Comparison of ENCODE assay signal across 8 cellular contexts in genomic region chr16:66961065-66961744, GRCh38. TPM values are rescaled to one million over a fixed set of nuclear protein-coding genes. Genes with fewer than 3 reads are reported as not detected.
A peak's percentile ranks its signal among the peaks of the same experiment; 100 is the strongest.
DNase-seq lines count a peak whose midpoint lies in the region; ATAC-seq and TF ChIP-seq lines count a peak whose summit lies in the region.

TSS of gene CES3 (plus strand) at chr16:66961266. CDS start at chr16:66961308, 42 bp downstream.

- POLR2A ChIA-PET in OCI-LY7 (lab: Charles Lee) = interaction anchor here (0.5 kb wide), 1 partner anchor 67 kb away, joined by 4 read pairs; no protein-coding TSS in a partner anchor

- no peaks in the 10 kb centered on the region for H3K36me3 ChIP-seq in OCI-LY7 (ENCODE audit: insufficient read depth, low read length)
- no peaks in the 10 kb centered on the region for H3K36me3 ChIP-seq in gastroesophageal sphincter

- H3K27me3 Mint-ChIP-seq in CD14-positive monocyte (ENCODE audit: low read depth in 3 of 3) (peaks cover 3 to 6% (median 4%) of the 10 kb centered on the region in 3 donors), osteocyte (ENCODE audit: unreplicated experiment) (peaks cover 32% of the 10 kb centered on the region)

- H3K36me3 Mint-ChIP-seq in CD14-positive monocyte (no peaks in the 10 kb centered on the region), osteocyte (ENCODE audit: unreplicated experiment) (no peaks in the 10 kb centered on the region)

- H3K4me1 ChIP-seq in OCI-LY7 (ENCODE audit: insufficient read depth, low read length, poor library complexity, severe bottlenecking) = peaks cover 4% of the 10 kb centered on the region
- H3K4me1 ChIP-seq in gastroesophageal sphincter = no peaks in the 10 kb centered on the region

- DNase-seq in CD14-positive monocyte (ENCODE audit: low spot score) (no peak), HT1080 (ENCODE audit: low read depth) (peak; percentile 76), OCI-LY7 (ENCODE audit: low spot score) (peak; percentile 80), osteocyte (ENCODE audit: extremely low spot score, unreplicated experiment) (no peak), middle frontal gyrus (ENCODE audit: extremely low spot score, low spot score) (no peak)
- DNase-seq in activated T-cell treated with anti-CD3 and anti-CD28 coated beads, Interleukin-2, amount 50 U/mL, for 48 hours = peak; percentile 75 to 82

- peak; percentile 91 for ATAC-seq in GM19043 (IDR thresholded peaks at IDR 0.05; ENCODE audit: low read depth, unreplicated experiment)
- peak; percentile 65 for ATAC-seq in gastroesophageal sphincter

- 68 to 94% methylated on average over 3 to 7 of the region's 16 CpGs for WGBS in gastroesophageal sphincter (ENCODE audit: low coverage in 1 of 2), 2 donors

- peaks cover 19% of the 10 kb centered on the region for H3K27me3 ChIP-seq in gastroesophageal sphincter

- H3K27ac Mint-ChIP-seq in CD14-positive monocyte (peak within 1 kb of the TSS; percentile 72 to 93 (median 86)), osteocyte (ENCODE audit: unreplicated experiment) (no peak within 1 kb of the TSS)

- intact Hi-C loops in CD14-positive monocyte (cut with micrococcal nuclease) = no loop called here
- intact Hi-C loops in OCI-LY7 (cut with micrococcal nuclease; ENCODE audit: unreplicated experiment) = no loop called here

- no peaks in the 10 kb centered on the region for H4K20me1 ChIP-seq in OCI-LY7 (ENCODE audit: insufficient read depth, low read length)

- no peak for TF ChIP-seq EP300 in gastroesophageal sphincter (IDR thresholded peaks at IDR 0.05)

- H3K9me3 Mint-ChIP-seq in CD14-positive monocyte (no peaks in the 10 kb centered on the region), osteocyte (ENCODE audit: unreplicated experiment) (no peaks in the 10 kb centered on the region)

- TF ChIP-seq CTCF in CD14-positive monocyte (IDR thresholded peaks at IDR 0.05) (peak; percentile 80), OCI-LY7 (conservative IDR thresholded peaks at IDR 0.05; ENCODE audit: low read length) (peak; percentile 94), gastroesophageal sphincter (IDR thresholded peaks at IDR 0.05) (peak in 3 of 4 experiments; percentile 18 to 57 (median 48)), osteocyte (IDR thresholded peaks at IDR 0.05) (peak; percentile 72)

- peak within 1 kb of the TSS; percentile 7 to 70 for H3K4me3 Mint-ChIP-seq in CD14-positive monocyte
- no peak within 1 kb of the TSS for H3K4me3 Mint-ChIP-seq in osteocyte (ENCODE audit: unreplicated experiment)

- peaks cover 54% of the 10 kb centered on the region for H3K4me1 Mint-ChIP-seq in CD14-positive monocyte
- H3K4me1 Mint-ChIP-seq in osteocyte (ENCODE audit: unreplicated experiment) = no peaks in the 10 kb centered on the region

- H3K9me3 ChIP-seq in OCI-LY7 (ENCODE audit: low read length) = no peaks in the 10 kb centered on the region
- no peaks in the 10 kb centered on the region for H3K9me3 ChIP-seq in gastroesophageal sphincter

- H3K27ac ChIP-seq in OCI-LY7 (ENCODE audit: low read depth, low read length, poor library complexity, severe bottlenecking) = no peak within 1 kb of the TSS
- no peak within 1 kb of the TSS for H3K27ac ChIP-seq in gastroesophageal sphincter

- peak within 1 kb of the TSS; percentile 40; the same call in 1 of the 2 replicates for H2AFZ ChIP-seq in OCI-LY7 (ENCODE audit: low read length)

- H3K4me3 ChIP-seq in OCI-LY7 (ENCODE audit: low read depth, low read length, poor library complexity, severe bottlenecking) (no peak within 1 kb of the TSS), gastroesophageal sphincter (no peak within 1 kb of the TSS)

- BruUV-seq in OCI-LY7 (replicated peaks; lab: Mats Ljungman, UMichigan) = no TSS peak

- TF ChIP-seq POLR2A in gastroesophageal sphincter (IDR thresholded peaks at IDR 0.05) = no peak

- no peaks in the 10 kb centered on the region for H3K79me2 ChIP-seq in OCI-LY7 (ENCODE audit: insufficient read depth, low read depth, low read length)

- CTCF ChIA-PET in OCI-LY7 (lab: Charles Lee; ENCODE audit: unreplicated experiment) = interaction anchor here (0.5 kb wide), 1 partner anchor 18 kb away, joined by 9 read pairs; no protein-coding TSS in a partner anchor

- no peaks in the 10 kb centered on the region for H3K9me2 ChIP-seq in OCI-LY7 (ENCODE audit: insufficient read depth, low read length)

- H3K4me2 ChIP-seq in OCI-LY7 (ENCODE audit: low read length) = peak within 1 kb of the TSS; percentile 12; the same call in 1 of the 2 replicates

RNA-seq across cellular contexts. Expression of gene CES3, which starts in this region (rescaled TPM):
- not detected for polyA plus RNA-seq in CD14-positive monocyte
- 0.53 and 1.2 TPM in 2 replicates for total RNA-seq in HT1080 (2014; rRNA removed; shearing (Covaris generic))
- 0.35 and 0.68 TPM in 2 replicates for polyA plus RNA-seq in HT1080 (2015; cell fraction: cytosol; rRNA removed)
- 8.9 and 10.4 TPM in 2 replicates for polyA plus RNA-seq in HT1080 (2015; cell fraction: nucleus; rRNA removed)
- total RNA-seq in OCI-LY7 (2014; rRNA removed; shearing (Covaris generic)) = 1.7 and 2.7 TPM in 2 replicates
- 1.4 and 1.9 TPM in 2 replicates for total RNA-seq in OCI-LY7 (2022)
- total RNA-seq in gastroesophageal sphincter = under 1 TPM in 3 of 4 donors, not detected in 1; 0.13 to 0.49 (median 0.39) TPM
- total RNA-seq in osteocyte = 0.24 and 0.73 TPM in 2 replicates

Comparison
In these comparisons a context has a peak if more than half of its experiments do, and no peak if none do; other contexts are left out.
1. Peak in ATAC-seq in gastroesophageal sphincter; RNA of the gene not detected or under 1 TPM.
2. DNase-seq: peak in HT1080 (single experiment), OCI-LY7 (single experiment) and activated T-cell treated with anti-CD3 and anti-CD28 coated beads, Interleukin-2, amount 50 U/mL, for 48 hours (2 of 2); none in CD14-positive monocyte (single experiment), osteocyte (single experiment) and middle frontal gyrus (single experiment).
3. Peak in every context shown above with its lines, with median percentiles within 50 percentile points of each other: CTCF ChIP-seq.